In the genomic region with DNA sequence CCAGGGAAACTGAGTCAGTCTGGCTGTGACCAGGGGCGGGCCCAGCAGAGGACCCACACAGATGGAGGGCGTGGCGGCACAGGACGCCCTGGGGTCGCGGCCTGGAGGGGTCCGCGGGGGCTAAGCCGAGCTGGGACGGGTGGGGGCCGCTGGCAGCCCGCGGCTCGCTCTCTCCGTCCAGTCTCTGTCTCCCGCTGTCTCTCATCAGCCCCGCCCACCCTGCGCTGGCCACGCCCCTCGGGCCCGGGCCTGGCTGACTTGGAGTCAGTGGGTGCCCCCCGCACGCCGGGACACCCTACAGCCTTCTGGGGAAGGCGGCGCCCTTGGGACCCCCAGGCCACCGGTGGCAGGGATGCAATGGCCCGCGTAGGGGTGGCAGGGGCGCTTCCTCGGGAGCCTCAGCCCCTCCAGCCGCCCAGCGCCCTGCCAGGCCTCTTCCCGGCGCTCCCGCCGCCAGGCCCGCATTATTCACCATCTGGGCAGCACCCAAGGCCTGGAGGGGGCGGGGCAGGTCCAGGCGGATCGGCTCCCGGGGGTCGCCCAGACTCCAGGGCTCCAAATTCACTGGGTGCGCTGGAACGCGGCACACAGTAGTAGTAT, we compare ENCODE assay signal across 8 cellular contexts. TPM values are rescaled to one million over a fixed set of nuclear protein-coding genes. Genes with fewer than 3 reads are reported as not detected.
DNase-seq lines count a peak whose midpoint lies in the region; ATAC-seq and TF ChIP-seq lines count a peak whose summit lies in the region.

A gene (minus strand): TSS at position 186 of the 600 bp plus-strand sequence. CDS start 6,241 bp downstream, outside the sequence.

- no peak for TF ChIP-seq CTCF in Panc1 (IDR thresholded peaks at IDR 0.05)
- TF ChIP-seq CTCF in left ventricle myocardium inferior (IDR thresholded peaks at IDR 0.05; ENCODE audit: borderline replicate concordance) = no peak

- H3K27me3 ChIP-seq in Panc1 (ENCODE audit: control insufficient read depth, insufficient read depth, low read length) (no peaks in the 10 kb centered on the region), left ventricle myocardium inferior (ENCODE audit: low read depth) (peaks cover 30% of the 10 kb centered on the region)

- ATAC-seq in Panc1 (peak; percentile 85), sciatic nerve (peak; percentile 74), GM21367 (IDR thresholded peaks at IDR 0.05; ENCODE audit: unreplicated experiment) (no peak), GM21576 (IDR thresholded peaks at IDR 0.05; ENCODE audit: unreplicated experiment) (no peak)

- H3K27ac ChIP-seq in Panc1 (ENCODE audit: low read length) (peak within 1 kb of the TSS; percentile 67), adipose tissue (ENCODE audit: low read depth, low read length) (peak within 1 kb of the TSS; percentile 57), left ventricle myocardium inferior (replicated peaks) (peak within 1 kb of the TSS; percentile 92)

- in situ Hi-C loops in Panc1 (cut with HindIII; ENCODE audit: low pct_unique_long_range_greater_than_20kb, low sequenced_read_pairs) = no loop called here

- H3K4me3 ChIP-seq in Panc1 (ENCODE audit: low read depth in 2 of 2, low read length in 2 of 2) = peak within 1 kb of the TSS; percentile 44 to 62
- peak within 1 kb of the TSS; percentile 72 for H3K4me3 ChIP-seq in left ventricle myocardium inferior

- H3K9me3 ChIP-seq in Panc1 (ENCODE audit: control insufficient read depth, insufficient read depth, low read depth, low read length) (no peaks in the 10 kb centered on the region), left ventricle myocardium inferior (replicated peaks) (no peaks in the 10 kb centered on the region)

- BruUV-seq in Panc1 (replicated peaks; lab: Mats Ljungman, UMichigan) = no TSS peak

- no peaks in the 10 kb centered on the region for H3K36me3 ChIP-seq in Panc1 (ENCODE audit: control insufficient read depth, insufficient read depth, low read length)
- peaks cover 10% of the 10 kb centered on the region for H3K36me3 ChIP-seq in left ventricle myocardium inferior

- CTCF ChIA-PET in Panc1 (lab: Charles Lee) = no interaction called here

- 1 to 7% (median 5%) methylated on average over 30 to 46 of the region's 46 CpGs for WGBS in adipose tissue, 3 donors

- DNase-seq in DMS53 (lab: John Stamatoyannopoulos, UW) (peak; percentile 68), DMS53 treated with DMSO at 0.1 percent for 48 hours (lab: John Stamatoyannopoulos, UW; ENCODE audit: unreplicated experiment) (no peak), Panc1 (ENCODE audit: low read depth, low spot score) (no peak), left ventricle myocardium inferior (peak; percentile 81), sciatic nerve (ENCODE audit: low spot score) (peak; percentile 92)

- intact Hi-C loops in Panc1 (cut with micrococcal nuclease; ENCODE audit: unreplicated experiment) (no loop called here), left ventricle myocardium inferior (cut with micrococcal nuclease) (no loop called here), sciatic nerve (cut with DNase I) (no loop called here)

- H3K4me1 ChIP-seq in Panc1 (ENCODE audit: control insufficient read depth, insufficient read depth, low read length) = peaks cover 39% of the 10 kb centered on the region
- peaks cover 69% of the 10 kb centered on the region for H3K4me1 ChIP-seq in left ventricle myocardium inferior

- POLR2A ChIA-PET in Panc1 (lab: Charles Lee) = no interaction called here

RNA-seq across cellular contexts. Expression of the gene that starts here (rescaled TPM):
- total RNA-seq in Panc1 (2021; ENCODE audit: unreplicated experiment) (5.2 TPM), left ventricle myocardium inferior (2.3 TPM), sciatic nerve (11.2 TPM)
- 7.1 TPM for polyA plus RNA-seq in Panc1 (2012; ENCODE audit: insufficient read length)
- 1 to 10 TPM in 2 of 3 donors, under 1 TPM in 1; 0.56 to 3.7 (median 3.6) TPM for polyA plus RNA-seq in adipose tissue

Comparison
In these comparisons a context has a peak if more than half of its experiments do, and no peak if none do; other contexts are left out.
1. DNase-seq: peak in DMS53 (single experiment), left ventricle myocardium inferior (single experiment) and sciatic nerve (single experiment); none in DMS53 treated with DMSO at 0.1 percent for 48 hours (single experiment) and Panc1 (single experiment).
2. ATAC-seq: peak in Panc1 (single experiment) and sciatic nerve (single experiment); none in GM21367 (single experiment) and GM21576 (single experiment).
3. Peak in every context shown above with its lines, with median percentiles within 50 percentile points of each other: H3K27ac ChIP-seq.